11 cellular contexts compared by ENCODE assay signal in the genomic region with DNA sequence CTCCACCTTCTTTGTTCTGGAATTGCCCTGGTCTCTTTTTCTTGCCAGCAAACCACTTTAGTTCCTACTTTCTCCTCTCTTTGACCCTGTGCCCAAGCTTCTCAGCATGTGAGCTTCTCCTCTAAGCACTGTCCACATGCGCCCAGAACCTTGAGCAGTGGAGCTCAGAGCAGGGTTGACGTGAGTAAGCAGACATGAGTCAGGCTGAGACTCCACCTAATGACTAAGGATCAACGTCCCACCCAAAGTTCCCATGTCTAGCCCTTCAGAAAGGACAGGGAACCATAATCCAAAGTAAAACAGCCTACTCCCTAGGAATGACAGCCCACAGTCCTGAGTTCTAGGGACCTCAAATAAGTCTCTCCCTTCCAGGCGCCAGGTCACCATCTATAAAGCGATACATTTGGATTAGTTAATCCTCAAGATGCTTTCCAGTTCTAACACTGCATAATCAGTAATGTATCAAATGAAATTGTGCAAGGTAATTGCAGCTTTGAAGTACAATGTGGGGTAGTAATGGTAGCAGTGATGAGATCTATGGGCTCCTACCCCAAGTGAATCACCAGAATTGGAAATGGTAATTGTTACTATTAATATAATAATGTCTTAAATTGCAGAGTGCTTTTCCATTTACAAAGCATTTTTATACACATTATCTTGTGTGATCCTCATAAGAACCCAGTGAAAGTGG. TPM values are rescaled to one million over a fixed set of nuclear protein-coding genes. Genes with fewer than 3 reads are reported as not detected.
DNase-seq lines count a peak whose midpoint lies in the region; ATAC-seq, FAIRE-seq and TF ChIP-seq lines count a peak whose summit lies in the region.
"Had no signal": no experiment of that assay in that cellular context is flagged by ENCODE, and none has a peak within 500 bp of the region (broad histone marks: within the 10 kb centered on the region; RNA-seq: fewer than 3 reads in every experiment).

No MANE protein-coding gene starts in this region.

- H3K9me3 Mint-ChIP-seq in stimulated activated naive B cell treated with anti-CD40 and anti-IgM and Interleukin-4, amounts not matched to agents 10 μg/mL and 1 μg/mL and 100 μg/mL, for 72 hours: no peaks in the 10 kb centered on the region

- DNase-seq in right lobe of liver (no peak), HepG2 (ENCODE audit: low spot score) (no peak), astrocyte of the spinal cord (ENCODE audit: low read depth, low spot score) (peak; percentile 93), kidney tubule cell (ENCODE audit: low spot score) (peak; percentile 90), urothelium cell line (ENCODE audit: low spot score) (peak; percentile 52)
- DNase-seq in stimulated activated naive B cell treated with anti-CD40 and anti-IgM and Interleukin-4, amounts not matched to agents 10 μg/mL and 1 μg/mL and 100 μg/mL, for 72 hours: no peak
- DNase-seq: activated effector memory CD4-positive, alpha-beta T cell treated with Interleukin-2 at 50 U/mL for 16 hours; glutamatergic neuron; stimulated activated naive CD8-positive, alpha-beta T cell treated with anti-CD3 and anti-CD28 coated beads, Interleukin-15, Interleukin-2, amounts not matched to agents 100 U/mL and 50 U/mL, for 24 hours had no signal

- H3K9me3 ChIP-seq in right lobe of liver (no peaks in the 10 kb centered on the region), HepG2 (ENCODE audit: low read length) (no peaks in the 10 kb centered on the region)

- H4K20me1 ChIP-seq in HepG2 (ENCODE audit: insufficient read depth, low read length): no peaks in the 10 kb centered on the region

- peaks cover 3 to 9% of the 10 kb centered on the region in 2 donors for H3K4me1 Mint-ChIP-seq in stimulated activated naive B cell treated with anti-CD40 and anti-IgM and Interleukin-4, amounts not matched to agents 10 μg/mL and 1 μg/mL and 100 μg/mL, for 72 hours

- no peak overlapping the region for H3K27ac Mint-ChIP-seq in stimulated activated naive B cell treated with anti-CD40 and anti-IgM and Interleukin-4, amounts not matched to agents 10 μg/mL and 1 μg/mL and 100 μg/mL, for 72 hours

- no peak for TF ChIP-seq POLR2A in right lobe of liver (IDR thresholded peaks at IDR 0.05)
- TF ChIP-seq POLR2A in HepG2 (IDR thresholded peaks at IDR 0.05; ENCODE audit: insufficient read depth in 1 of 2, low read depth in 2 of 2, low read length in 2 of 2): no peak

- ATAC-seq in right lobe of liver: peak; percentile 38 to 71 (median 51)
- ATAC-seq in HepG2: no peak
- no peak for ATAC-seq in stimulated activated naive B cell treated with anti-CD40 and anti-IgM and Interleukin-4, amounts not matched to agents 10 μg/mL and 1 μg/mL and 100 μg/mL, for 72 hours (replicated peaks)
- ATAC-seq in HG03432 (IDR thresholded peaks at IDR 0.05; ENCODE audit: unreplicated experiment): no peak
- ATAC-seq in HG03342 (IDR thresholded peaks at IDR 0.05; ENCODE audit: unreplicated experiment): no peak
- ATAC-seq: stimulated activated naive CD8-positive, alpha-beta T cell treated with anti-CD3 and anti-CD28 coated beads, Interleukin-15, Interleukin-2, amounts not matched to agents 100 U/mL and 50 U/mL, for 24 hours had no signal

- H2AFZ ChIP-seq in HepG2 (ENCODE audit: low read length): no peak overlapping the region

- H3K9ac ChIP-seq in HepG2 (ENCODE audit: insufficient read depth, low read depth, low read length): no peak overlapping the region

- no peak for TF ChIP-seq RAD21 in HepG2 (CRISPR knock-in tag; IDR thresholded peaks at IDR 0.05)

- H3K36me3 Mint-ChIP-seq in stimulated activated naive B cell treated with anti-CD40 and anti-IgM and Interleukin-4, amounts not matched to agents 10 μg/mL and 1 μg/mL and 100 μg/mL, for 72 hours: no peaks in the 10 kb centered on the region

- intact Hi-C loops in right lobe of liver (cut with DNase I): no loop called here
- intact Hi-C loops in HepG2 (cut with micrococcal nuclease; ENCODE audit: unreplicated experiment): no loop called here

- TF ChIP-seq CTCF in right lobe of liver (IDR thresholded peaks at IDR 0.05): no peak
- TF ChIP-seq CTCF in HepG2 (CRISPR knock-in tag; IDR thresholded peaks at IDR 0.05): no peak
- no peak for TF ChIP-seq CTCF in astrocyte of the spinal cord (IDR thresholded peaks at IDR 0.05; ENCODE audit: low read depth, low read length)

- H3K27ac ChIP-seq in right lobe of liver (no peak overlapping the region), HepG2 (ENCODE audit: extremely low read length, insufficient read depth, low read length) (no peak overlapping the region)

- no peaks in the 10 kb centered on the region for H3K79me2 ChIP-seq in HepG2 (ENCODE audit: insufficient read depth, low read length)

- CTCF ChIA-PET in HepG2 (lab: Yijun Ruan, JAX; ENCODE audit: low intra/inter-chr PET ratio, low total read pairs): no interaction called here

- H3K4me3 ChIP-seq in right lobe of liver (no peak overlapping the region), HepG2 (replicated peaks in 1 of 3; ENCODE audit: insufficient read depth in 1 of 3, low read depth in 2 of 3, low read length in 3 of 3) (no peak overlapping the region), astrocyte of the spinal cord (ENCODE audit: low read depth, low read length) (no peak overlapping the region)

- no peak overlapping the region for H3K4me3 Mint-ChIP-seq in stimulated activated naive B cell treated with anti-CD40 and anti-IgM and Interleukin-4, amounts not matched to agents 10 μg/mL and 1 μg/mL and 100 μg/mL, for 72 hours

- BruUV-seq in HepG2 (replicated peaks; lab: Mats Ljungman, UMichigan): no TSS peak

- no peak overlapping the region for H3K4me2 ChIP-seq in HepG2 (ENCODE audit: low read depth, low read length)

- in situ Hi-C loops in HepG2 (cut with HindIII; ENCODE audit: extremely low pct_ligation_motif_present, low pct_unique_long_range_greater_than_20kb): no loop called here
- in situ Hi-C loops in astrocyte of the spinal cord (cut with HindIII; ENCODE audit: low sequenced_read_pairs): no loop called here

- POLR2A ChIA-PET in HepG2 (lab: Yijun Ruan, JAX): no interaction called here

- no peak for FAIRE-seq in HepG2 (lab: Jason Lieb, UNC)
- FAIRE-seq in urothelium cell line (lab: Jason Lieb, UNC): no peak

- peaks cover 0 to 2% (median 0%) of the 10 kb centered on the region in 4 donors for H3K4me1 ChIP-seq in right lobe of liver
- H3K4me1 ChIP-seq in HepG2 (ENCODE audit: insufficient read depth, low read length): no peaks in the 10 kb centered on the region

- 90% methylated on average over 5 of the region's 5 CpGs for WGBS in right lobe of liver (ENCODE audit: insufficient coverage, low coverage, low lambda C conversion rate, missing lambda C conversion rate)
- WGBS in HepG2 (ENCODE audit: low lambda C conversion rate): 28% methylated on average over 5 of the region's 5 CpGs

- H3K27me3 Mint-ChIP-seq in stimulated activated naive B cell treated with anti-CD40 and anti-IgM and Interleukin-4, amounts not matched to agents 10 μg/mL and 1 μg/mL and 100 μg/mL, for 72 hours: no peaks in the 10 kb centered on the region

- TF ChIP-seq EP300 in HepG2 (IDR thresholded peaks at IDR 0.05; ENCODE audit: low read depth in 2 of 2, low read length in 2 of 2) (no peak), HepG2 (CRISPR knock-in tag; IDR thresholded peaks at IDR 0.05; ENCODE audit: borderline replicate concordance) (no peak)

- H3K27me3 ChIP-seq in right lobe of liver: no peaks in the 10 kb centered on the region
- peaks cover 2 to 4% of the 10 kb centered on the region in 2 experiments; a peak in 3 of 5 replicates for H3K27me3 ChIP-seq in HepG2 (ENCODE audit: control insufficient read depth in 1 of 2, insufficient read depth in 2 of 2, low read length in 2 of 2)

- H3K36me3 ChIP-seq in right lobe of liver: no peaks in the 10 kb centered on the region
- no peaks in the 10 kb centered on the region for H3K36me3 ChIP-seq in HepG2 (replicated peaks in 1 of 2; ENCODE audit: control insufficient read depth in 1 of 2, insufficient read depth in 2 of 2, low read length in 2 of 2)

TF ChIP-seq in HepG2, 621 proteins besides CTCF, POLR2A, EP300 and RAD21 (continues in another document):
- no peak for TF ChIP-seq ZNF484 (CRISPR knock-in tag; IDR thresholded peaks at IDR 0.05; ENCODE audit: borderline replicate concordance, low read depth)
- TF ChIP-seq KDM1A (CRISPR knock-in tag; IDR thresholded peaks at IDR 0.05): no peak
- TF ChIP-seq KDM3A (CRISPR knock-in tag; IDR thresholded peaks at IDR 0.05; ENCODE audit: low read depth): no peak
- TF ChIP-seq ZNF878 (CRISPR knock-in tag; IDR thresholded peaks at IDR 0.05): no peak
- no peak for TF ChIP-seq ZBTB8A (CRISPR knock-in tag; IDR thresholded peaks at IDR 0.05; ENCODE audit: borderline replicate concordance, low read depth)
- TF ChIP-seq HNF4G (IDR thresholded peaks at IDR 0.05; ENCODE audit: borderline replicate concordance, low read depth, low read length): no peak
- TF ChIP-seq HNF4G (CRISPR knock-in tag; IDR thresholded peaks at IDR 0.05; ENCODE audit: borderline replicate concordance, low read depth): no peak
- TF ChIP-seq ZNF816 (CRISPR knock-in tag; IDR thresholded peaks at IDR 0.05; ENCODE audit: borderline replicate concordance): no peak

RNA-seq across cellular contexts. Expression of a gene that starts 44.5 kb away (rescaled TPM):
- total RNA-seq in right lobe of liver (10 to 100 TPM in 4 of 6 experiments, 1 to 10 TPM in 2; 5.7 to 48.0 (median 15.1) TPM), HepG2 (2016; rRNA removed; fragmentation: Illumina TruSeq; extraction: Trizol) (0.02 TPM in 1 of 2 replicates, not detected in the other)
- not detected in 2 replicates for total RNA-seq in HepG2 (2016; cell fraction: cytosol; rRNA removed; fragmentation: Illumina TruSeq; extraction: Trizol; ENCODE audit: low read depth)
- total RNA-seq in HepG2 (2016; cell fraction: insoluble cytoplasmic fraction; rRNA removed; fragmentation: Illumina TruSeq; extraction: Trizol): not detected in 2 replicates
- not detected in 2 replicates for total RNA-seq in HepG2 (2016; cell fraction: membrane; rRNA removed; fragmentation: Illumina TruSeq; extraction: Trizol)
- not detected in 2 replicates for total RNA-seq in HepG2 (2016; cell fraction: nucleus; rRNA removed; fragmentation: Illumina TruSeq; extraction: Trizol)
- not detected in 2 replicates for polyA plus RNA-seq in HepG2 (2011; rRNA removed)
- not detected in 2 replicates for polyA plus RNA-seq in HepG2 (2011; cell fraction: cytosol; rRNA removed)
- 0.07 TPM in 1 of 2 replicates, not detected in the other for polyA plus RNA-seq in HepG2 (2011; cell fraction: nucleus; rRNA removed)
- polyA plus RNA-seq in HepG2 (2012): not detected in 2 replicates
- polyA plus RNA-seq in HepG2 (2016; cell fraction: cytosol; fragmentation: Illumina TruSeq; extraction: Trizol; ENCODE audit: low read depth): not detected in 2 replicates
- not detected in 2 replicates for polyA plus RNA-seq in HepG2 (2016; cell fraction: insoluble cytoplasmic fraction; fragmentation: Illumina TruSeq; extraction: Trizol; ENCODE audit: low read depth)
- not detected in 2 replicates for polyA plus RNA-seq in HepG2 (2016; cell fraction: membrane; fragmentation: Illumina TruSeq; extraction: Trizol; ENCODE audit: low read depth)
- not detected in 2 replicates for polyA plus RNA-seq in HepG2 (2016; cell fraction: nucleus; fragmentation: Illumina TruSeq; extraction: Trizol; ENCODE audit: insufficient read depth, low read depth)
- 0.28 TPM in 1 of 2 replicates, not detected in the other for polyA minus RNA-seq in HepG2 (2011; rRNA and poly(A)+ RNA removed; ENCODE audit: low replicate concordance)
- not detected in 2 replicates for polyA minus RNA-seq in HepG2 (2011; cell fraction: cytosol; rRNA and poly(A)+ RNA removed)
- not detected in 2 replicates for polyA minus RNA-seq in HepG2 (2011; cell fraction: nucleus; rRNA and poly(A)+ RNA removed)

Comparison
In these comparisons a context has a peak if more than half of its experiments do, and no peak if none do; other contexts are left out.
1. ATAC-seq: peak in right lobe of liver (4 of 4); none in HepG2 (single experiment), stimulated activated naive B cell treated with anti-CD40 and anti-IgM and Interleukin-4, amounts not matched to agents 10 μg/mL and 1 μg/mL and 100 μg/mL, for 72 hours (0 of 2), HG03432 (single experiment) and HG03342 (single experiment).
2. RNA of a gene that starts 44.5 kb away (total RNA-seq): 5.7 to 48.0 TPM in right lobe of liver; 0.02 TPM in HepG2; every median in the first group is over 4 times any median in the second.
3. DNase-seq: peak in astrocyte of the spinal cord (single experiment), kidney tubule cell (single experiment) and urothelium cell line (single experiment); none in right lobe of liver (0 of 3), HepG2 (single experiment) and stimulated activated naive B cell treated with anti-CD40 and anti-IgM and Interleukin-4, amounts not matched to agents 10 μg/mL and 1 μg/mL and 100 μg/mL, for 72 hours (single experiment).